In the genomic region with DNA sequence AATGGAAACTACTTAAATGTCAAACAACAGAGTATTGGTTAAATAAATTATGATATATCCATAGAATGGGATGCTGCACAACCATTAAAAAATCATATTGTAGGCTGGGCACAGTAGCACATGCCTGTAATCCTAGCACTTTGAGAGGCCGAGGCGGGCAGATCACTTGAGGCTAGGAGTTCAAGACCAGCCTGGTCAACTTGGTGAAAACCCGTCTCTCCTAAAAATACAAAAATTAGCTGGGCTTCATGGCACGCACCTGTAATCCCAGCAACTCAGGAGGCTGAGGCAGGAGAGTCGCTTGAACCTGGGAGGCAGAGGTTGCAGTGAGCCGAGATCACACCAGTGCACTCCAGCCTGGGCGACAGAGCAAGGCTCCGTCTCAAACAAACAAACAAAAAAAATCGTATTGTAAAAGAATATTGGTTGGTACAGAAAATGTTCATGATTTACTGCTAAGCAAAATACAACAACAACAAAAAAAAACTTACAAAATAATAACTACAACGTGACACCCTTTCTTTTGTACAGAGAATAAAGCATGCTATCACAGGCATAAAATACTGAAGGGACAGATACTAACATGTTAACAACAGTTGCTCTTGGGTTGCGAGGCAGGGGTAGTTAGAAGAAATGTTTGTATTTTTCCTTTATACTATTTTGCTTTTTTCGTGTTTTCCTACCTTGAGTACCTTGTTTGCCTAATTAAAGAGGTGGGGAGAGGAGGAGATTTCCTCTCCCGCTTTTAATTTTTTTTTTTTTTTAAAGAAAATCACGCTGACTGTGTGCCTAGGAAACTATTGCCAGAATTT, we compare ENCODE assay signal across 9 cellular contexts. TPM values are rescaled to one million over a fixed set of nuclear protein-coding genes. Genes with fewer than 3 reads are reported as not detected.
A peak's percentile ranks its signal among the peaks of the same experiment; 100 is the strongest.
DNase-seq lines count a peak whose midpoint lies in the region; ATAC-seq, FAIRE-seq and TF ChIP-seq lines count a peak whose summit lies in the region.
"Had no signal": no experiment of that assay in that cellular context is flagged by ENCODE, and none has a peak within 500 bp of the region (broad histone marks: within the 10 kb centered on the region; RNA-seq: fewer than 3 reads in every experiment).

No MANE protein-coding gene starts in this region.

- peaks cover 33% of the 10 kb centered on the region for H3K4me1 ChIP-seq in keratinocyte (ENCODE audit: control insufficient read depth, extremely low read depth, insufficient read depth, low read length)
- H3K4me1 ChIP-seq in stomach: peaks cover 0 to 20% (median 12%) of the 10 kb centered on the region in 4 donors

- H3K4me1 Mint-ChIP-seq in activated naive CD8-positive, alpha-beta T cell (ENCODE audit: low read depth): peaks cover 2% of the 10 kb centered on the region

- no peak for TF ChIP-seq POLR2A in stomach (IDR thresholded peaks at IDR 0.05)

- H3K4me3 Mint-ChIP-seq in activated naive CD8-positive, alpha-beta T cell: peak overlapping the region; percentile 78

- peak overlapping the region; percentile 94 for H2AFZ ChIP-seq in keratinocyte (ENCODE audit: control insufficient read depth, low read length)

- H3K36me3 ChIP-seq in keratinocyte (ENCODE audit: control insufficient read depth in 2 of 2, extremely low read depth in 1 of 2, insufficient read depth in 2 of 2, low read length in 2 of 2) (no peaks in the 10 kb centered on the region), stomach (no peaks in the 10 kb centered on the region)

- DNase-seq in NCI-H748 treated with DMSO at 0.1 percent for 48 hours (lab: John Stamatoyannopoulos, UW) (peak; percentile 11), NCI-H748 (lab: John Stamatoyannopoulos, UW; ENCODE audit: unreplicated experiment) (no peak), keratinocyte (ENCODE audit: low read depth, low spot score) (no peak), stomach (no peak), Kasumi-1 (lab: John Stamatoyannopoulos, UW) (no peak), foreskin melanocyte (no peak)
- DNase-seq: NCI-H1930 had no signal

- TF ChIP-seq CTCF in keratinocyte (optimal IDR thresholded peaks at IDR 0.05 in 1 of 3, IDR thresholded peaks at IDR 0.05 in 1 of 3, conservative IDR thresholded peaks at IDR 0.05 in 1 of 3; ENCODE audit: extremely low read depth in 1 of 3, insufficient read depth in 2 of 3, low read length in 3 of 3): no peak
- no peak for TF ChIP-seq CTCF in stomach (IDR thresholded peaks at IDR 0.05)

- H3K27me3 ChIP-seq in keratinocyte (ENCODE audit: control insufficient read depth, extremely low read depth, insufficient read depth, low read length) (no peaks in the 10 kb centered on the region), stomach (peaks cover 0 to 13% (median 4%) of the 10 kb centered on the region in 3 donors)

- H3K9me1 ChIP-seq in keratinocyte (ENCODE audit: control insufficient read depth, extremely low read depth, insufficient read depth, low read length): no peaks in the 10 kb centered on the region

- H3K4me2 ChIP-seq in keratinocyte (ENCODE audit: control insufficient read depth, extremely low read depth, insufficient read depth, low read depth, low read length): peak overlapping the region; percentile 89

- TF ChIP-seq EP300 in stomach (IDR thresholded peaks at IDR 0.05): no peak

- H3K9me3 Mint-ChIP-seq in activated naive CD8-positive, alpha-beta T cell (ENCODE audit: low read depth): no peaks in the 10 kb centered on the region

- H3K9me3 ChIP-seq in keratinocyte (ENCODE audit: control insufficient read depth, low read depth, low read length) (no peaks in the 10 kb centered on the region), stomach (no peaks in the 10 kb centered on the region)

- ATAC-seq in GM19351 (IDR thresholded peaks at IDR 0.05; ENCODE audit: unreplicated experiment): no peak

- no peaks in the 10 kb centered on the region for H3K79me2 ChIP-seq in keratinocyte (ENCODE audit: control insufficient read depth, insufficient read depth, low read length)

- dilution Hi-C loops in keratinocyte (cut with MboI; ENCODE audit: extremely low pct_ligation_motif_present, low sequenced_read_pairs): no loop called here

- peaks cover 16% of the 10 kb centered on the region for H3K27me3 Mint-ChIP-seq in activated naive CD8-positive, alpha-beta T cell

- 71 to 75% (median 73%) methylated on average over 14 of the region's 14 CpGs for WGBS in stomach, 5 donors

- H3K4me3 ChIP-seq in keratinocyte (ENCODE audit: control insufficient read depth in 2 of 3, extremely low read depth in 1 of 3, insufficient read depth in 2 of 3, low read depth in 1 of 3, low read length in 3 of 3): peak overlapping the region in 2 of 3 experiments; percentile 65 to 69
- H3K4me3 ChIP-seq in stomach: peak overlapping the region; percentile 48 to 62 (median 52)

- no peaks in the 10 kb centered on the region for H4K20me1 ChIP-seq in keratinocyte (ENCODE audit: control insufficient read depth, extremely low read depth, insufficient read depth, low read length)

- peak overlapping the region; percentile 16 for H3K27ac Mint-ChIP-seq in activated naive CD8-positive, alpha-beta T cell

- no peaks in the 10 kb centered on the region for H3K36me3 Mint-ChIP-seq in activated naive CD8-positive, alpha-beta T cell

- H3K9ac ChIP-seq in keratinocyte (ENCODE audit: control insufficient read depth, extremely low read depth, insufficient read depth, low read length): peak overlapping the region; percentile 64

- peak overlapping the region; percentile 36 for H3K27ac ChIP-seq in keratinocyte (ENCODE audit: control insufficient read depth, insufficient read depth, low read length)
- H3K27ac ChIP-seq in stomach: peak overlapping the region in 2 of 5 donors; percentile 71 to 84

- intact Hi-C loops in stomach (cut with DNase I; ENCODE audit: low total_unique reads): no loop called here

- FAIRE-seq in keratinocyte (lab: Jason Lieb, UNC): no peak

RNA-seq across cellular contexts. Expression of a gene that starts 21.3 kb away (rescaled TPM):
- polyA plus RNA-seq in keratinocyte (52.2 to 99.3 TPM (median 54.4 TPM) in 3 replicates), stomach (10 to 100 TPM; 13.8 to 20.7 (median 18.0) TPM)
- 167 TPM for polyA plus RNA-seq in keratinocyte (2011; ENCODE audit: low read depth)
- 55.6 and 125 TPM in 2 replicates for polyA plus RNA-seq in keratinocyte (2011; cell fraction: cytosol; rRNA removed)
- 34.4 and 46.8 TPM in 2 replicates for polyA plus RNA-seq in keratinocyte (2011; cell fraction: nucleus; rRNA removed)
- 54.5 and 85.9 TPM in 2 replicates for polyA plus RNA-seq in keratinocyte (2012; ENCODE audit: low replicate concordance)
- 5.9 to 58.9 TPM (median 22.4 TPM) in 3 replicates for polyA minus RNA-seq in keratinocyte
- polyA minus RNA-seq in keratinocyte (2011; cell fraction: cytosol; rRNA and poly(A)+ RNA removed): 77.7 TPM
- 27.5 and 43.4 TPM in 2 replicates for polyA minus RNA-seq in keratinocyte (2011; cell fraction: nucleus; rRNA and poly(A)+ RNA removed)
- total RNA-seq in stomach: 10 to 100 TPM in 3 of 5 donors, 1 to 10 TPM in 2; 1.2 to 65.0 (median 30.4) TPM
